In genomic region chr12:74530676-74531075, GRCh38 we compare ENCODE assay signal across 39 cellular contexts.
"Had no signal": no experiment of that assay in that cellular context is flagged by ENCODE, and none has a peak within 500 bp of the region (broad histone marks: within the 10 kb centered on the region; RNA-seq: fewer than 3 reads in every experiment).

No MANE protein-coding gene starts in this region.

- FAIRE-seq: TTC549 had no signal

- H3K4me1 ChIP-seq: ascending aorta, breast epithelium had no signal

- H3K4me1 Mint-ChIP-seq: activated T-helper 17 cell treated with anti-CD3 and anti-CD28 coated beads, Interleukin-2, amount 50 U/mL, for 72 hours; central memory CD8-positive, alpha-beta T cell had no signal

- H3K4me3 ChIP-seq: ascending aorta, breast epithelium, cardiac muscle cell had no signal

- H3K27me3 ChIP-seq: ascending aorta, brain microvascular endothelial cell, breast epithelium, cardiac muscle cell had no signal

- H3K9me3 Mint-ChIP-seq: activated CD4-positive, alpha-beta T cell treated with anti-CD3 and anti-CD28 coated beads, Interleukin-2, amount 10 ng/mL, durations not matched to agents 24 days and 14 days; activated CD8-positive, alpha-beta T cell treated with anti-CD3 and anti-CD28 coated beads for 36 hours; activated naive CD4-positive, alpha-beta T cell treated with anti-CD3 and anti-CD28 coated beads for 36 hours; activated naive CD4-positive, alpha-beta T cell treated with anti-CD3 and anti-CD28 coated beads, Interleukin-2, amount 50 U/mL, for 24 hours; activated naive CD8-positive, alpha-beta T cell treated with anti-CD3 and anti-CD28 coated beads, Interleukin-2, amount 10 ng/mL, durations not matched to agents 7 days and 5 days; activated naive CD8-positive, alpha-beta T cell treated with anti-CD3 and anti-CD28 coated beads, Interleukin-2, amount 50 U/mL, for 24 hours; activated T-cell treated with anti-CD3 and anti-CD28 coated beads, Interleukin-2, amount 50 U/mL, for 4 hours; activated T-cell treated with anti-CD3 and anti-CD28 coated beads, Interleukin-2, amount 50 U/mL, for 72 hours; activated T-helper 1 cell treated with anti-CD3 and anti-CD28 coated beads, Interleukin-12 subunit alpha, Interleukin-12 subunit beta, Interleukin-2, Interleukin-4 antibody, amounts not matched to agents 30 ng/mL and 10 ng/mL and 1 ng/mL, durations not matched to agents 14 hours and 24 hours and 36 hours; activated T-helper 17 cell treated with anti-CD3 and anti-CD28 coated beads, Interleukin-2, amount 50 U/mL, for 72 hours; central memory CD8-positive, alpha-beta T cell; T-helper 1 cell treated with Interleukin-12 subunit alpha and Interleukin-12 subunit beta and Interleukin-4 antibody, amounts not matched to agents 30 μg/mL and 1 μg/mL, for 36 hours; T-helper 2 cell treated with Interferon-gamma antibody and Interleukin-4, amounts not matched to agents 5 μg/mL and 100 μg/mL, for 36 hours had no signal

- H3K27me3 Mint-ChIP-seq: activated naive CD4-positive, alpha-beta T cell treated with anti-CD3 and anti-CD28 coated beads, Interleukin-2, amount 50 U/mL, for 24 hours; activated T-helper 17 cell treated with anti-CD3 and anti-CD28 coated beads, Interleukin-2, amount 50 U/mL, for 72 hours had no signal

- H3K36me3 ChIP-seq: ascending aorta, brain microvascular endothelial cell, cardiac muscle cell had no signal

- H3K36me3 Mint-ChIP-seq: activated CD4-positive, alpha-beta memory T cell treated with anti-CD3 and anti-CD28 coated beads for 36 hours; activated naive CD4-positive, alpha-beta T cell treated with anti-CD3 and anti-CD28 coated beads, Interleukin-2, amount 50 U/mL, for 24 hours; activated naive CD8-positive, alpha-beta T cell; activated naive CD8-positive, alpha-beta T cell treated with anti-CD3 and anti-CD28 coated beads, Interleukin-2, amount 10 ng/mL, durations not matched to agents 7 days and 5 days had no signal

- H3K9me3 ChIP-seq: ascending aorta, breast epithelium had no signal

- DNase-seq: activated B cell treated with CpG ODN at 0.5 μM for 24 hours; activated CD4-positive, alpha-beta memory T cell treated with anti-CD3 and anti-CD28 coated beads for 36 hours; activated CD4-positive, alpha-beta T cell treated with anti-CD3 and anti-CD28 coated beads for 4 hours; activated CD4-positive, alpha-beta T cell treated with anti-CD3 and anti-CD28 coated beads, Interleukin-2, amount 10 ng/mL, durations not matched to agents 24 days and 14 days; activated CD4-positive, alpha-beta T cell treated with anti-CD3 and anti-CD28 coated beads, Interleukin-2, amount 50 U/mL, for 1 hour; activated CD4-positive, alpha-beta T cell treated with anti-CD3 and anti-CD28 coated beads, Interleukin-2, amount 50 U/mL, for 4 hours; activated CD4-positive, CD25-positive, alpha-beta regulatory T cell treated with anti-CD3 and anti-CD28 coated beads, Interleukin-2, amount 50 U/mL, for 72 hours; activated CD8-positive, alpha-beta memory T cell treated with anti-CD3 and anti-CD28 coated beads, Interleukin-2, amount 50 U/mL, for 4 hours; activated CD8-positive, alpha-beta T cell treated with anti-CD3 and anti-CD28 coated beads for 36 hours; activated effector memory CD4-positive, alpha-beta T cell treated with anti-CD3 and anti-CD28 coated beads, Interleukin-2, amount 50 U/mL, for 16 hours; activated gamma-delta T cell treated with Interleukin-2 at 50 U/mL for 16 hours; activated naive CD4-positive, alpha-beta T cell; activated naive CD4-positive, alpha-beta T cell treated with anti-CD3 and anti-CD28 coated beads for 36 hours; activated naive CD8-positive, alpha-beta T cell treated with anti-CD3 and anti-CD28 coated beads, Interleukin-2, amount 10 ng/mL, durations not matched to agents 7 days and 5 days; activated naive CD8-positive, alpha-beta T cell treated with anti-CD3 and anti-CD28 coated beads, Interleukin-2, amount 50 U/mL, for 24 hours; activated T-cell treated with anti-CD3 and anti-CD28 coated beads for 4 hours; activated T-cell treated with anti-CD3 and anti-CD28 coated beads, Interleukin-2, amount 50 U/mL, for 1 hour; activated T-cell treated with anti-CD3 and anti-CD28 coated beads, Interleukin-2, amount 50 U/mL, for 4 hours; activated T-cell treated with anti-CD3 and anti-CD28 coated beads, Interleukin-2, amount 50 U/mL, for 72 hours; amygdala; anterior cingulate cortex; brain microvascular endothelial cell; caudate nucleus; cerebellar nuclear complex; T-helper 1 cell; T-helper 2 cell; T-helper 9 cell had no signal

- H3K27ac ChIP-seq: ascending aorta, brain microvascular endothelial cell, breast epithelium, cardiac muscle cell, VCaP had no signal

- H3K4me3 Mint-ChIP-seq: activated B cell treated with CpG ODN at 0.5 μM for 24 hours; activated CD4-positive, alpha-beta memory T cell treated with anti-CD3 and anti-CD28 coated beads for 36 hours; activated CD4-positive, alpha-beta T cell treated with anti-CD3 and anti-CD28 coated beads, Interleukin-2, amount 10 ng/mL, durations not matched to agents 24 days and 14 days; activated CD8-positive, alpha-beta T cell treated with anti-CD3 and anti-CD28 coated beads for 36 hours; activated naive CD4-positive, alpha-beta T cell treated with anti-CD3 and anti-CD28 coated beads for 36 hours; activated naive CD4-positive, alpha-beta T cell treated with anti-CD3 and anti-CD28 coated beads, Interleukin-2, amount 50 U/mL, for 24 hours; activated naive CD8-positive, alpha-beta T cell; activated naive CD8-positive, alpha-beta T cell treated with anti-CD3 and anti-CD28 coated beads, Interleukin-2, amount 10 ng/mL, durations not matched to agents 7 days and 5 days; activated naive CD8-positive, alpha-beta T cell treated with anti-CD3 and anti-CD28 coated beads, Interleukin-2, amount 50 U/mL, for 24 hours; activated T-cell treated with anti-CD3 and anti-CD28 coated beads, Interleukin-2, amount 50 U/mL, for 4 hours; activated T-cell treated with anti-CD3 and anti-CD28 coated beads, Interleukin-2, amount 50 U/mL, for 72 hours; activated T-helper 1 cell treated with anti-CD3 and anti-CD28 coated beads, Interleukin-12 subunit alpha, Interleukin-12 subunit beta, Interleukin-2, Interleukin-4 antibody, amounts not matched to agents 30 ng/mL and 10 ng/mL and 1 ng/mL, durations not matched to agents 14 hours and 24 hours and 36 hours; activated T-helper 17 cell treated with anti-CD3 and anti-CD28 coated beads, Interleukin-2, amount 50 U/mL, for 72 hours; central memory CD8-positive, alpha-beta T cell; T-helper 1 cell treated with Interleukin-12 subunit alpha and Interleukin-12 subunit beta and Interleukin-4 antibody, amounts not matched to agents 30 μg/mL and 1 μg/mL, for 36 hours; T-helper 2 cell treated with Interferon-gamma antibody and Interleukin-4, amounts not matched to agents 5 μg/mL and 100 μg/mL, for 36 hours had no signal

- ATAC-seq: activated CD8-positive, alpha-beta T cell treated with anti-CD3 and anti-CD28 coated beads for 36 hours; activated naive CD8-positive, alpha-beta T cell treated with anti-CD3 and anti-CD28 coated beads, Interleukin-2, amount 50 U/mL, for 24 hours; activated T-cell treated with anti-CD3 and anti-CD28 coated beads, Interleukin-2, amount 50 U/mL, for 4 hours; activated T-cell treated with anti-CD3 and anti-CD28 coated beads, Interleukin-2, amount 50 U/mL, for 72 hours; activated T-helper 17 cell treated with anti-CD3 and anti-CD28 coated beads, Interleukin-2, amount 50 U/mL, for 72 hours had no signal

- H3K27ac Mint-ChIP-seq: activated B cell treated with CpG ODN at 0.5 μM for 24 hours; activated CD4-positive, alpha-beta memory T cell treated with anti-CD3 and anti-CD28 coated beads for 36 hours; activated CD4-positive, alpha-beta T cell treated with anti-CD3 and anti-CD28 coated beads, Interleukin-2, amount 10 ng/mL, durations not matched to agents 24 days and 14 days; activated CD8-positive, alpha-beta T cell treated with anti-CD3 and anti-CD28 coated beads for 36 hours; activated naive CD4-positive, alpha-beta T cell treated with anti-CD3 and anti-CD28 coated beads for 36 hours; activated naive CD4-positive, alpha-beta T cell treated with anti-CD3 and anti-CD28 coated beads, Interleukin-2, amount 50 U/mL, for 24 hours; activated naive CD8-positive, alpha-beta T cell; activated naive CD8-positive, alpha-beta T cell treated with anti-CD3 and anti-CD28 coated beads, Interleukin-2, amount 10 ng/mL, durations not matched to agents 7 days and 5 days; activated naive CD8-positive, alpha-beta T cell treated with anti-CD3 and anti-CD28 coated beads, Interleukin-2, amount 50 U/mL, for 24 hours; activated T-cell treated with anti-CD3 and anti-CD28 coated beads, Interleukin-2, amount 50 U/mL, for 72 hours; activated T-helper 1 cell treated with anti-CD3 and anti-CD28 coated beads, Interleukin-12 subunit alpha, Interleukin-12 subunit beta, Interleukin-2, Interleukin-4 antibody, amounts not matched to agents 30 ng/mL and 10 ng/mL and 1 ng/mL, durations not matched to agents 14 hours and 24 hours and 36 hours; activated T-helper 17 cell treated with anti-CD3 and anti-CD28 coated beads, Interleukin-2, amount 50 U/mL, for 72 hours; T-helper 1 cell treated with Interleukin-12 subunit alpha and Interleukin-12 subunit beta and Interleukin-4 antibody, amounts not matched to agents 30 μg/mL and 1 μg/mL, for 36 hours; T-helper 2 cell treated with Interferon-gamma antibody and Interleukin-4, amounts not matched to agents 5 μg/mL and 100 μg/mL, for 36 hours had no signal
